In the genomic region with DNA sequence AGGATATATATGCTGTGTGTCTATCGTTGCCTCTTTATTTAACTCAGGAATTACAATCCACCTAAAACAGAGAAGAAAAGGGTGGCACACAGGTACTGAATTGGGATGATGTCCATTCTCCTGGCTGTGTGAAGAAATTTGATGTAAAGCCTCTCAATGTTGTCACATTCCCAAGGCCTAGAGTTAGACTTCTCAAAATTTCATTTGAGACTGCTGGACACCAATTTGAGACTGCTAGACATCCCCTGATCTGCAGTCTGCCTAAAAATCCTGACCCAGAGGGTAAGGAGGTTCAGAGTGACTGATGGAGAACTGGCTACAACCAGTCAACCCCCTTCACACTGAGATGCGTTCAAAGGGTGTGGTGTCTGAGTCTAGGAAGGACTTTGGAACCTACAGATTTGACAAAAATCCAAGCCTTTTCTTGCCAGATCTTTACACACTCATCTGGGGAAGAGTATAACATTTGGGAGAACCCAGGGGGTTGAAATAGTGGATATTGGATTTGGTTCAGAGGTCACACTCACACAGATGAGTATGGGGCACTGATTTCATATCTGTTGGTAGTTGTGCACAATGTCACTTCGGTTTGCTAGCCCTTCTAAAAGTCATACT, we compare ENCODE assay signal across 19 cellular contexts.
"Had no signal": no experiment of that assay in that cellular context is flagged by ENCODE, and none has a peak within 500 bp of the region (broad histone marks: within the 10 kb centered on the region; RNA-seq: fewer than 3 reads in every experiment).

No MANE protein-coding gene starts in this region.

- H3K9me3 Mint-ChIP-seq: dendritic cell treated with granulocyte-macrophage colony-stimulating factor and Interleukin-4, amounts not matched to agents 40 ng/mL and 50 ng/mL, for 4 days; effector memory CD8-positive, alpha-beta T cell; naive thymus-derived CD8-positive, alpha-beta T cell; neural crest cell had no signal

- H3K27ac ChIP-seq: epithelial cell of prostate, esophagus muscularis mucosa, foreskin keratinocyte, ovary, tibial artery, upper lobe of right lung, vagina had no signal

- H3K4me3 ChIP-seq: esophagus muscularis mucosa, mucosa of descending colon, ovary, smooth muscle cell, tibial artery, upper lobe of right lung, vagina had no signal

- H3K36me3 ChIP-seq: ovary, tibial artery, upper lobe of right lung, vagina had no signal

- DNase-seq: effector memory CD8-positive, alpha-beta T cell; left colon; left ventricle myocardium superior; mucosa of descending colon; naive thymus-derived CD8-positive, alpha-beta T cell; ovary; right cardiac atrium; stimulated activated CD4-positive, alpha-beta T cell treated with anti-CD3 and anti-CD28 coated beads, Interleukin-2, amount 100 ng/mL, for 48 hours; stimulated activated naive CD8-positive, alpha-beta T cell treated with anti-CD3 and anti-CD28 coated beads, Interleukin-15, Interleukin-2, amounts not matched to agents 100 U/mL and 50 U/mL, for 24 hours; tibial artery; upper lobe of right lung had no signal

- FAIRE-seq: colon had no signal

- H3K27ac Mint-ChIP-seq: dendritic cell treated with granulocyte-macrophage colony-stimulating factor and Interleukin-4, amounts not matched to agents 40 ng/mL and 50 ng/mL, for 4 days; effector memory CD8-positive, alpha-beta T cell had no signal

- H3K27me3 ChIP-seq: esophagus muscularis mucosa, ovary, vagina had no signal

- H3K4me1 ChIP-seq: foreskin keratinocyte had no signal

- H3K27me3 Mint-ChIP-seq: effector memory CD8-positive, alpha-beta T cell had no signal

- H3K4me3 Mint-ChIP-seq: dendritic cell treated with granulocyte-macrophage colony-stimulating factor and Interleukin-4, amounts not matched to agents 40 ng/mL and 50 ng/mL, for 4 days; effector memory CD8-positive, alpha-beta T cell; naive thymus-derived CD8-positive, alpha-beta T cell; neural crest cell had no signal

- H3K4me2 ChIP-seq: smooth muscle cell had no signal

- ATAC-seq: effector memory CD8-positive, alpha-beta T cell; left colon; left ventricle myocardium superior; mucosa of descending colon; naive thymus-derived CD8-positive, alpha-beta T cell; right cardiac atrium; stimulated activated naive CD8-positive, alpha-beta T cell treated with anti-CD3 and anti-CD28 coated beads, Interleukin-15, Interleukin-2, amounts not matched to agents 100 U/mL and 50 U/mL, for 24 hours; upper lobe of right lung had no signal

- H3K9me3 ChIP-seq: esophagus muscularis mucosa, mucosa of descending colon, ovary, tibial artery, upper lobe of right lung, vagina had no signal
